ENCODE assay signal across 12 cellular contexts in genomic region chr5:131974956-131975726, GRCh38. TPM values are rescaled to one million over a fixed set of nuclear protein-coding genes. Genes with fewer than 3 reads are reported as not detected.
A peak's percentile ranks its signal among the peaks of the same experiment; 100 is the strongest.
DNase-seq lines count a peak whose midpoint lies in the region; ATAC-seq and TF ChIP-seq lines count a peak whose summit lies in the region.
"Had no signal": no experiment of that assay in that cellular context is flagged by ENCODE, and none has a peak within 500 bp of the region (broad histone marks: within the 10 kb centered on the region; RNA-seq: fewer than 3 reads in every experiment).

No MANE protein-coding gene starts in this region.

- no peaks in the 10 kb centered on the region for H3K9me3 ChIP-seq in CD4-positive, alpha-beta memory T cell (ENCODE audit: control insufficient read depth in 1 of 2, low read length in 2 of 2)
- H3K9me3 ChIP-seq in stomach: no peaks in the 10 kb centered on the region

- CTCF ChIA-PET in CD4-positive, alpha-beta memory T cell (lab: Charles Lee; ENCODE audit: partially characterized antibody): interaction anchor here (1.5 kb wide), 1 partner anchor 31 kb away, joined by 4 read pairs; no protein-coding TSS in a partner anchor

- peak overlapping the region; percentile 48 to 53 for H3K4me3 ChIP-seq in CD4-positive, alpha-beta memory T cell (ENCODE audit: low read length in 2 of 2)
- H3K4me3 ChIP-seq in stomach: no peak overlapping the region

- no peaks in the 10 kb centered on the region for H3K27me3 Mint-ChIP-seq in CD4-positive, alpha-beta memory T cell
- no peaks in the 10 kb centered on the region for H3K27me3 Mint-ChIP-seq in T-helper 2 cell treated with Interferon-gamma antibody and Interleukin-4, amounts not matched to agents 5 μg/mL and 100 μg/mL, for 36 hours (ENCODE audit: low read depth)
- peaks cover 0 to 4% of the 10 kb centered on the region in 2 donors for H3K27me3 Mint-ChIP-seq in natural killer cell (ENCODE audit: low read depth in 2 of 2)

- H3K27me3 ChIP-seq in CD4-positive, alpha-beta memory T cell (ENCODE audit: insufficient read depth, low read length): no peaks in the 10 kb centered on the region
- no peaks in the 10 kb centered on the region for H3K27me3 ChIP-seq in stomach

- peaks cover 44 to 76% (median 63%) of the 10 kb centered on the region in 4 donors for H3K4me1 Mint-ChIP-seq in CD4-positive, alpha-beta memory T cell
- H3K4me1 Mint-ChIP-seq in T-helper 2 cell treated with Interferon-gamma antibody and Interleukin-4, amounts not matched to agents 5 μg/mL and 100 μg/mL, for 36 hours (ENCODE audit: low read depth): peaks cover 21% of the 10 kb centered on the region
- H3K4me1 Mint-ChIP-seq in natural killer cell: peaks cover 8 to 15% of the 10 kb centered on the region in 2 donors

- peak; percentile 41 to 55 (median 48) for DNase-seq in CD4-positive, alpha-beta memory T cell
- no peak for DNase-seq in T-helper 2 cell treated with Interferon-gamma antibody and Interleukin-4, amounts not matched to agents 5 μg/mL and 100 μg/mL, for 36 hours (ENCODE audit: low spot score)
- DNase-seq in central memory CD4-positive, alpha-beta T cell: peak; percentile 48
- no peak for DNase-seq in natural killer cell
- no peak for DNase-seq in dedifferentiated amniotic fluid mesenchymal stem cell (ENCODE audit: extremely low spot score)
- no peak for DNase-seq in stomach
- DNase-seq: nucleus accumbens had no signal

- intact Hi-C loops in CD4-positive, alpha-beta memory T cell (cut with micrococcal nuclease): loop anchor here (2.0 kb wide), 1 partner anchor 32 kb away; no protein-coding TSS in a partner anchor
- intact Hi-C loops in natural killer cell (cut with micrococcal nuclease): no loop called here
- intact Hi-C loops in stomach (cut with DNase I; ENCODE audit: low total_unique reads): no loop called here

- POLR2A ChIA-PET in CD4-positive, alpha-beta memory T cell (lab: Charles Lee; ENCODE audit: partially characterized antibody): no interaction called here

- peak overlapping the region; percentile 61 for H3K27ac ChIP-seq in CD4-positive, alpha-beta memory T cell (ENCODE audit: low read depth, low read length)
- peak overlapping the region in 1 of 5 donors; percentile 39 for H3K27ac ChIP-seq in stomach

- 46 to 57% (median 51%) methylated on average over 11 to 12 of the region's 12 CpGs for WGBS in stomach, 5 donors

- H3K4me1 ChIP-seq in CD4-positive, alpha-beta memory T cell (ENCODE audit: insufficient read depth, low read length): peaks cover 55% of the 10 kb centered on the region
- H3K4me1 ChIP-seq in stomach: no peaks in the 10 kb centered on the region

- H3K36me3 ChIP-seq in CD4-positive, alpha-beta memory T cell (ENCODE audit: insufficient read depth, low read length): no peaks in the 10 kb centered on the region
- H3K36me3 ChIP-seq in stomach: no peaks in the 10 kb centered on the region

- ATAC-seq in natural killer cell (no peak), GM18498 (IDR thresholded peaks at IDR 0.05; ENCODE audit: unreplicated experiment) (no peak), HG03039 (IDR thresholded peaks at IDR 0.05; ENCODE audit: unreplicated experiment) (no peak)
- ATAC-seq: left lobe of liver had no signal

- peaks cover 17 to 23% of the 10 kb centered on the region in 2 donors for H3K36me3 Mint-ChIP-seq in CD4-positive, alpha-beta memory T cell
- no peaks in the 10 kb centered on the region for H3K36me3 Mint-ChIP-seq in T-helper 2 cell treated with Interferon-gamma antibody and Interleukin-4, amounts not matched to agents 5 μg/mL and 100 μg/mL, for 36 hours (ENCODE audit: low read depth)
- H3K36me3 Mint-ChIP-seq in natural killer cell: no peaks in the 10 kb centered on the region

- TF ChIP-seq CTCF in natural killer cell (IDR thresholded peaks at IDR 0.05) (no peak), stomach (IDR thresholded peaks at IDR 0.05) (no peak)

- no peak for TF ChIP-seq EP300 in stomach (IDR thresholded peaks at IDR 0.05)

- H3K9me3 Mint-ChIP-seq in CD4-positive, alpha-beta memory T cell: no peaks in the 10 kb centered on the region
- H3K9me3 Mint-ChIP-seq in T-helper 2 cell treated with Interferon-gamma antibody and Interleukin-4, amounts not matched to agents 5 μg/mL and 100 μg/mL, for 36 hours: no peaks in the 10 kb centered on the region
- no peaks in the 10 kb centered on the region for H3K9me3 Mint-ChIP-seq in natural killer cell

- H3K27ac Mint-ChIP-seq in CD4-positive, alpha-beta memory T cell: peak overlapping the region; percentile 87 to 98 (median 96)
- H3K27ac Mint-ChIP-seq in T-helper 2 cell treated with Interferon-gamma antibody and Interleukin-4, amounts not matched to agents 5 μg/mL and 100 μg/mL, for 36 hours: peak overlapping the region; percentile 84
- H3K27ac Mint-ChIP-seq in natural killer cell: peak overlapping the region in 1 of 2 donors; percentile 57

- peak overlapping the region; percentile 85 to 96 (median 90) for H3K4me3 Mint-ChIP-seq in CD4-positive, alpha-beta memory T cell
- H3K4me3 Mint-ChIP-seq in T-helper 2 cell treated with Interferon-gamma antibody and Interleukin-4, amounts not matched to agents 5 μg/mL and 100 μg/mL, for 36 hours: peak overlapping the region; percentile 78
- H3K4me3 Mint-ChIP-seq in natural killer cell: peak overlapping the region; percentile 56

- no peak for TF ChIP-seq POLR2A in stomach (IDR thresholded peaks at IDR 0.05)

RNA-seq across cellular contexts. Expression of gene MEIKIN, which starts 29.7 kb away (rescaled TPM):
- total RNA-seq in CD4-positive, alpha-beta memory T cell: 1 to 10 TPM; 3.6 to 6.2 TPM
- not detected for polyA plus RNA-seq in CD4-positive, alpha-beta memory T cell
- total RNA-seq in natural killer cell (1 to 10 TPM in 1 of 3 donors, not detected in 2; 1.1 TPM), stomach (under 1 TPM in 1 of 5 donors, not detected in 4; 0.37 TPM)
- polyA plus RNA-seq in stomach: not detected
- total RNA-seq: left lobe of liver, OCI-LY7 had no signal
- polyA plus RNA-seq: BJ had no signal

RNA-seq across cellular contexts. Expression of gene ACSL6, which starts 36.3 kb away (rescaled TPM):
- total RNA-seq in CD4-positive, alpha-beta memory T cell: 10 to 100 TPM; 50.4 to 51.7 TPM
- 10 to 100 TPM; 11.1 to 18.4 TPM for polyA plus RNA-seq in CD4-positive, alpha-beta memory T cell
- 1 to 10 TPM; 2.1 to 2.2 (median 2.2) TPM for total RNA-seq in natural killer cell
- total RNA-seq in stomach: 1 to 10 TPM in 3 of 5 donors, not detected in 2; 1.7 to 7.2 (median 2.9) TPM
- polyA plus RNA-seq in stomach: under 1 TPM; 0.19 to 0.61 (median 0.45) TPM
- total RNA-seq: OCI-LY7 had no signal
- polyA plus RNA-seq: BJ had no signal

Comparison
In these comparisons a context has a peak if more than half of its experiments do, and no peak if none do; other contexts are left out.
1. DNase-seq: peak in CD4-positive, alpha-beta memory T cell (5 of 5) and central memory CD4-positive, alpha-beta T cell (single experiment); none in T-helper 2 cell treated with Interferon-gamma antibody and Interleukin-4, amounts not matched to agents 5 μg/mL and 100 μg/mL, for 36 hours (single experiment), natural killer cell (single experiment), dedifferentiated amniotic fluid mesenchymal stem cell (single experiment) and stomach (single experiment).
2. H3K4me3 ChIP-seq: peak in CD4-positive, alpha-beta memory T cell (2 of 2); none in stomach (0 of 4).
3. RNA of gene ACSL6, which starts 36.3 kb away (total RNA-seq): 50.4 to 51.7 TPM in CD4-positive, alpha-beta memory T cell; 2.1 to 2.2 TPM in natural killer cell and 1.7 to 7.2 TPM in stomach; every median in the first group is over 4 times any median in the second.
4. Peak in every context shown above with its lines, with median percentiles within 50 percentile points of each other: H3K4me3 Mint-ChIP-seq.